23 cellular contexts compared by ENCODE assay signal in the genomic region with DNA sequence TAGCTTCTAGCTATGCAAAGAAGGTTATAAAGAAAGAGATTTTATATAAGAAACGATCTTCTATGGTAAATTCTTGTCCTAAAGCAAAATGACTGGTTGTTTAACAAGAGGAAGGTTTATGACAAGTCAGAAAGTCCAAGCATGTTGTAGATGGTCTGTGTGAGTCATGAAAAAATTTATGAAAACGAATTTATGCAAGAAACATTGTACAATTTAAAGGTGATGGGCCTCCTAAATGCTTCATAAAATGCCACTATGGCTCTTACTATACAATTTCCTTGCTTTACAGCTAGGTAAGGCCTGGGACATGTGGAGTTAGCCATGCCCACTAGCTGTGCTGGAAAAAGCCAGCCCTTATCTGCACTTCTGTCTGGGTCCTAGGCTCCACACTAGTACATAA.
"Had no signal": no experiment of that assay in that cellular context is flagged by ENCODE, and none has a peak within 500 bp of the region (broad histone marks: within the 10 kb centered on the region; RNA-seq: fewer than 3 reads in every experiment).

No MANE protein-coding gene starts in this region.

- H3K4me3 ChIP-seq: SJSA1 had no signal

- H3K36me3 ChIP-seq: SJSA1 had no signal

- H3K4me1 ChIP-seq: SJSA1 had no signal

- DNase-seq: activated CD4-positive, alpha-beta T cell treated with anti-CD3 and anti-CD28 coated beads for 48 hours; activated CD4-positive, alpha-beta T cell treated with anti-CD3 and anti-CD28 coated beads, Interleukin-2, amount 50 U/mL, for 48 hours; activated CD4-positive, CD25-positive, alpha-beta regulatory T cell treated with anti-CD3 and anti-CD28 coated beads, Interleukin-2, amount 50 U/mL, for 72 hours; activated CD8-positive, alpha-beta memory T cell treated with anti-CD3 and anti-CD28 coated beads, Interleukin-2, amount 10 ng/mL, durations not matched to agents 7 days and 5 days; activated effector memory CD4-positive, alpha-beta T cell treated with anti-CD3 and anti-CD28 coated beads, Interleukin-2, amount 50 U/mL, for 16 hours; activated naive CD4-positive, alpha-beta T cell treated with anti-CD3 and anti-CD28 coated beads for 36 hours; activated T-cell treated with anti-CD3 and anti-CD28 coated beads, Interleukin-2, amount 50 U/mL, for 24 hours; cerebellar nuclear complex; Kasumi-1; NCI-H1092; NCI-H1417; NCI-H1930; NCI-H2107; NCI-H2171 treated with DMSO at 0.1 percent for 48 hours; NCI-H226; NCI-H526; NCI-H774; NK-92 treated with Interleukin-12 subunit alpha and Interleukin-12 subunit beta, amount 100 ng/mL, for 24 hours; PC-3; SHP77 had no signal

- H3K27me3 ChIP-seq: SJSA1 had no signal

- ATAC-seq: activated CD8-positive, alpha-beta memory T cell treated with anti-CD3 and anti-CD28 coated beads, Interleukin-2, amount 10 ng/mL, durations not matched to agents 7 days and 5 days; PC-3; SK-N-SH treated with all-trans-retinoic acid at 6 μM for 48 hours; WTC11 had no signal

- H3K27ac ChIP-seq: SJSA1 had no signal

- H3K9me3 ChIP-seq: SJSA1 had no signal
